ENCODE assay signal across 8 cellular contexts in genomic region chr22:50261615-50262459, GRCh38. TPM values are rescaled to one million over a fixed set of nuclear protein-coding genes. Genes with fewer than 3 reads are reported as not detected.
DNase-seq lines count a peak whose midpoint lies in the region; ATAC-seq and TF ChIP-seq lines count a peak whose summit lies in the region.

Gene MAPK12 (minus strand): TSS chr22:50261683. CDS start chr22:50261509, 174 bp downstream.

- peak within 1 kb of the TSS; percentile 71 for H3K9ac ChIP-seq in PC-3 (ENCODE audit: low read length)

- H3K27me3 Mint-ChIP-seq in mesothelial cell of epicardium (ENCODE audit: low read depth), result peaks cover 12% of the 10 kb centered on the region

- peak within 1 kb of the TSS; percentile 71 for H2AFZ ChIP-seq in PC-3 (ENCODE audit: low read length)

- H3K4me2 ChIP-seq in PC-3 (ENCODE audit: low read length), result peak within 1 kb of the TSS; percentile 90

- H3K9me3 ChIP-seq in PC-3 (ENCODE audit: low read length) (no peaks in the 10 kb centered on the region), ectodermal cell (ENCODE audit: control insufficient read depth, low read length) (no peaks in the 10 kb centered on the region)

- ATAC-seq in GM18511 (IDR thresholded peaks at IDR 0.05; ENCODE audit: unreplicated experiment) (peak; percentile 41), PC-3 (peak; percentile 29), HG02870 (IDR thresholded peaks at IDR 0.05; ENCODE audit: unreplicated experiment) (no peak), GM21390 (IDR thresholded peaks at IDR 0.05; ENCODE audit: unreplicated experiment) (no peak)

- no peaks in the 10 kb centered on the region for H3K36me3 ChIP-seq in PC-3 (ENCODE audit: low read depth, low read length)
- no peaks in the 10 kb centered on the region for H3K36me3 ChIP-seq in ectodermal cell (ENCODE audit: control insufficient read depth, insufficient read depth, low read length)

- H3K27ac Mint-ChIP-seq in mesothelial cell of epicardium, result peak within 1 kb of the TSS; percentile 39

- H3K9me3 Mint-ChIP-seq in mesothelial cell of epicardium, result no peaks in the 10 kb centered on the region

- H3K36me3 Mint-ChIP-seq in mesothelial cell of epicardium, result no peaks in the 10 kb centered on the region

- H3K4me3 Mint-ChIP-seq in mesothelial cell of epicardium, result peak within 1 kb of the TSS; percentile 69

- no peaks in the 10 kb centered on the region for H3K9me2 ChIP-seq in PC-3 (replicated peaks; ENCODE audit: low read length)

- peaks cover 10% of the 10 kb centered on the region for H3K4me1 ChIP-seq in PC-3 (ENCODE audit: insufficient read depth, low read length)
- peaks cover 19% of the 10 kb centered on the region for H3K4me1 ChIP-seq in ectodermal cell (ENCODE audit: control insufficient read depth, insufficient read depth, low read length)

- H3K4me1 Mint-ChIP-seq in mesothelial cell of epicardium, result peaks cover 8% of the 10 kb centered on the region

- CTCF ChIA-PET in PC-3 (lab: Charles Lee), result no interaction called here

- TF ChIP-seq CTCF in PC-3 (conservative IDR thresholded peaks at IDR 0.05; ENCODE audit: low read depth, low read length) (no peak), mesothelial cell of epicardium (IDR thresholded peaks at IDR 0.05; ENCODE audit: unreplicated experiment) (no peak)

- POLR2A ChIA-PET in PC-3 (lab: Charles Lee; ENCODE audit: unreplicated experiment), result no interaction called here

- BruUV-seq in PC-3 (replicated peaks; lab: Mats Ljungman, UMichigan), result no TSS peak

- 6% methylated on average over 61 of the region's 61 CpGs for WGBS in ectodermal cell, 2 experiments

- H3K27ac ChIP-seq in PC-3 (ENCODE audit: low read length) (no peak within 1 kb of the TSS), ectodermal cell (ENCODE audit: insufficient read depth, low read depth, low read length, poor library complexity, severe bottlenecking) (no peak within 1 kb of the TSS)

- H3F3A ChIP-seq in PC-3 (ENCODE audit: low read length, unreplicated experiment), result no peaks in the 10 kb centered on the region

- no peaks in the 10 kb centered on the region for H4K20me1 ChIP-seq in PC-3 (ENCODE audit: low read length)

- H3K27me3 ChIP-seq in PC-3 (ENCODE audit: low read length), result no peaks in the 10 kb centered on the region
- H3K27me3 ChIP-seq in ectodermal cell (ENCODE audit: control insufficient read depth, insufficient read depth, low read length, poor library complexity, severe bottlenecking), result peaks cover 34% of the 10 kb centered on the region

- DNase-seq in AG20443 (ENCODE audit: low spot score) (peak; percentile 80), PC-3 (peak; percentile 28), mesothelial cell of epicardium (ENCODE audit: low spot score in 2 of 2, unreplicated experiment in 2 of 2) (no peak), cortex of kidney (lab: John Stamatoyannopoulos, UW) (no peak)

- intact Hi-C loops in PC-3 (cut with micrococcal nuclease), result no loop called here

- H3K4me3 ChIP-seq in PC-3 (ENCODE audit: low read length) (peak within 1 kb of the TSS; percentile 79), ectodermal cell (ENCODE audit: insufficient read depth, low read depth, low read length) (peak within 1 kb of the TSS; percentile 53)

- H3K79me2 ChIP-seq in PC-3 (ENCODE audit: low read length), result peaks cover 10% of the 10 kb centered on the region

RNA-seq across cellular contexts. Expression of gene MAPK12, which starts in this region (rescaled TPM):
- 22.4 and 22.5 TPM in 2 replicates for total RNA-seq in PC-3 (2014; rRNA removed)
- polyA plus RNA-seq in ectodermal cell (2013, experiment 1 of 4), result 27.0 TPM
- polyA plus RNA-seq in ectodermal cell (2013, experiment 2 of 4), result 28.0 TPM
- polyA plus RNA-seq in ectodermal cell (2013, experiment 3 of 4), result 22.2 TPM
- 21.6 TPM for polyA plus RNA-seq in ectodermal cell (2013, experiment 4 of 4)
- 55.6 to 63.3 TPM (median 57.2 TPM) in 3 replicates for total RNA-seq in mesothelial cell of epicardium

Comparison
In these comparisons a context has a peak if more than half of its experiments do, and no peak if none do; other contexts are left out.
1. DNase-seq: peak in AG20443 (single experiment) and PC-3 (single experiment); none in mesothelial cell of epicardium (0 of 2) and cortex of kidney (single experiment).
2. ATAC-seq: peak in GM18511 (single experiment) and PC-3 (single experiment); none in HG02870 (single experiment) and GM21390 (single experiment).